In genomic region chr6:11975353-11975977, GRCh38 we compare ENCODE assay signal across 8 cellular contexts. TPM values are rescaled to one million over a fixed set of nuclear protein-coding genes. Genes with fewer than 3 reads are reported as not detected.
A peak's percentile ranks its signal among the peaks of the same experiment; 100 is the strongest.
DNase-seq lines count a peak whose midpoint lies in the region; ATAC-seq and TF ChIP-seq lines count a peak whose summit lies in the region.

No MANE protein-coding gene starts in this region.

- no peak overlapping the region for H3K27ac ChIP-seq in transverse colon

- no peaks in the 10 kb centered on the region for H3K36me3 ChIP-seq in transverse colon

- TF ChIP-seq CTCF in transverse colon (IDR thresholded peaks at IDR 0.05) = no peak

- no peak for TF ChIP-seq EP300 in transverse colon (IDR thresholded peaks at IDR 0.05; ENCODE audit: low read depth)

- peaks cover 0 to 16% (median 2%) of the 10 kb centered on the region in 4 donors for H3K4me1 ChIP-seq in transverse colon

- WGBS in transverse colon (ENCODE audit: low coverage in 1 of 2), 2 donors = 78 to 81% methylated on average over 5 to 14 of the region's 14 CpGs

- peak overlapping the region; percentile 64 for H3K27ac Mint-ChIP-seq in dendritic cell treated with granulocyte-macrophage colony-stimulating factor and Interleukin-4, amounts not matched to agents 40 ng/mL and 50 ng/mL, for 4 days

- peaks cover 2% of the 10 kb centered on the region for H3K27me3 Mint-ChIP-seq in dendritic cell treated with granulocyte-macrophage colony-stimulating factor and Interleukin-4, amounts not matched to agents 40 ng/mL and 50 ng/mL, for 4 days

- no peaks in the 10 kb centered on the region for H3K9me3 Mint-ChIP-seq in dendritic cell treated with granulocyte-macrophage colony-stimulating factor and Interleukin-4, amounts not matched to agents 40 ng/mL and 50 ng/mL, for 4 days

- intact Hi-C loops in dendritic cell treated with granulocyte-macrophage colony-stimulating factor and Interleukin-4, amounts not matched to agents 40 ng/mL and 50 ng/mL, for 4 days (cut with micrococcal nuclease) = no loop called here
- intact Hi-C loops in transverse colon (cut with DNase I; ENCODE audit: low total_unique reads) = no loop called here

- H3K4me1 Mint-ChIP-seq in dendritic cell treated with granulocyte-macrophage colony-stimulating factor and Interleukin-4, amounts not matched to agents 40 ng/mL and 50 ng/mL, for 4 days (ENCODE audit: low read depth) = peaks cover 13% of the 10 kb centered on the region

- no peaks in the 10 kb centered on the region for H3K9me3 ChIP-seq in transverse colon

- no peaks in the 10 kb centered on the region for H3K27me3 ChIP-seq in transverse colon

- POLR2A ChIA-PET in HEK293T (lab: Yijun Ruan, JAX) = no interaction called here

- no peak overlapping the region for H3K4me3 Mint-ChIP-seq in dendritic cell treated with granulocyte-macrophage colony-stimulating factor and Interleukin-4, amounts not matched to agents 40 ng/mL and 50 ng/mL, for 4 days

- no peak overlapping the region for H3K4me3 ChIP-seq in transverse colon

- CTCF ChIA-PET in HEK293T (lab: Yijun Ruan, JAX) = no interaction called here

- TF ChIP-seq POLR2A in GM15510 (IDR thresholded peaks at IDR 0.05; ENCODE audit: borderline replicate concordance, extremely low read depth, insufficient read length) (peak; percentile 34), transverse colon (IDR thresholded peaks at IDR 0.05) (no peak)

- peak; percentile 92 to 94 for DNase-seq in Kasumi-1 (lab: John Stamatoyannopoulos, UW)
- peak; percentile 55 for DNase-seq in transverse colon
- no peak for DNase-seq in NCI-H1930 (lab: John Stamatoyannopoulos, UW)
- DNase-seq in NCI-H748 treated with DMSO at 0.1 percent for 48 hours (lab: John Stamatoyannopoulos, UW) = no peak
- no peak for DNase-seq in HEK293T (ENCODE audit: extremely low spot score)

- in situ Hi-C loops in transverse colon (cut with MboI; ENCODE audit: low pct_ligation_motif_present in 1 of 4, low pct_unique_long_range_greater_than_20kb in 1 of 4, low sequenced_read_pairs in 3 of 4) = no loop called here

- H3K36me3 Mint-ChIP-seq in dendritic cell treated with granulocyte-macrophage colony-stimulating factor and Interleukin-4, amounts not matched to agents 40 ng/mL and 50 ng/mL, for 4 days (ENCODE audit: low read depth) = no peaks in the 10 kb centered on the region

- ATAC-seq in GM21526 (IDR thresholded peaks at IDR 0.05; ENCODE audit: low FRiP score, unreplicated experiment) = peak; percentile 80

TF ChIP-seq in HEK293T, 16 proteins besides CTCF, POLR2A, EP300 and RAD21:
- TF ChIP-seq ELF4 (IDR thresholded peaks at IDR 0.05) (no peak), LEF1 (IDR thresholded peaks at IDR 0.05; ENCODE audit: borderline replicate concordance) (no peak), ZNF384 (IDR thresholded peaks at IDR 0.05) (no peak), HDGF (IDR thresholded peaks at IDR 0.05; ENCODE audit: borderline replicate concordance) (no peak), TARDBP (IDR thresholded peaks at IDR 0.05) (no peak), L3MBTL2 (conservative IDR thresholded peaks at IDR 0.05) (no peak), ARNT (IDR thresholded peaks at IDR 0.05) (no peak), BHLHE40 (IDR thresholded peaks at IDR 0.05; ENCODE audit: borderline replicate concordance) (no peak), FOXM1 (IDR thresholded peaks at IDR 0.05; ENCODE audit: borderline replicate concordance) (no peak), CTBP1 (IDR thresholded peaks at IDR 0.05; ENCODE audit: borderline replicate concordance) (no peak), FOXK2 (IDR thresholded peaks at IDR 0.05) (no peak), NFRKB (IDR thresholded peaks at IDR 0.05) (no peak), PKNOX1 (IDR thresholded peaks at IDR 0.05) (no peak), SP1 (IDR thresholded peaks at IDR 0.05) (no peak), SUZ12 (IDR thresholded peaks at IDR 0.05) (no peak), FOXA1 (IDR thresholded peaks at IDR 0.05) (no peak)

RNA-seq across cellular contexts. Expression of gene HIVEP1, which starts 36.6 kb away (rescaled TPM):
- 10 to 100 TPM; 18.9 to 90.9 (median 30.5) TPM for total RNA-seq in transverse colon

Comparison
In these comparisons a context has a peak if more than half of its experiments do, and no peak if none do; other contexts are left out.
1. DNase-seq: peak in Kasumi-1 (2 of 2) and transverse colon (single experiment); none in NCI-H1930 (0 of 2), NCI-H748 treated with DMSO at 0.1 percent for 48 hours (single experiment) and HEK293T (single experiment).